In genomic region chr3:44338010-44338827, GRCh38 we compare ENCODE assay signal across 1 cellular context.
TF ChIP-seq lines count a peak whose summit lies in the region.

TSS of gene TCAIM (plus strand) at chr3:44338766. CDS start at chr3:44354783, 16,017 bp downstream.

TF ChIP-seq in GM23338, 12 proteins besides CTCF, POLR2A, EP300 and RAD21 (continued from another document):
- TF ChIP-seq REST (IDR thresholded peaks at IDR 0.05; ENCODE audit: unreplicated experiment) (no peak), EZH2phosphoT487 (IDR thresholded peaks at IDR 0.05; ENCODE audit: unreplicated experiment) (no peak), ETS1 (IDR thresholded peaks at IDR 0.05) (0 out of 2 replicates have a peak, but pooled peaks have one; percentile 28), EZH2 (IDR thresholded peaks at IDR 0.05; ENCODE audit: low read depth, unreplicated experiment) (no peak), CREB1 (CRISPR knock-in tag; IDR thresholded peaks at IDR 0.05; ENCODE audit: low read depth) (peak; percentile 89), JUNB (IDR thresholded peaks at IDR 0.05; ENCODE audit: unreplicated experiment) (no peak), STAT1 (IDR thresholded peaks at IDR 0.05; ENCODE audit: unreplicated experiment) (no peak), NANOG (IDR thresholded peaks at IDR 0.05; ENCODE audit: borderline replicate concordance) (no peak), POLR2AphosphoS5 (IDR thresholded peaks at IDR 0.05; ENCODE audit: low read depth) (peak; percentile 93)
